In genomic region chr14:61561144-61561543, GRCh38 we compare ENCODE assay signal across 9 cellular contexts.
DNase-seq lines count a peak whose midpoint lies in the region; ATAC-seq and TF ChIP-seq lines count a peak whose summit lies in the region.
"Had no signal": no experiment of that assay in that cellular context is flagged by ENCODE, and none has a peak within 500 bp of the region (broad histone marks: within the 10 kb centered on the region; RNA-seq: fewer than 3 reads in every experiment).

No MANE protein-coding gene starts in this region.

- ATAC-seq in HCT116 (no peak; the same call in 1 of the 2 replicates), WTC11 (peak; percentile 46), HG03196 (IDR thresholded peaks at IDR 0.05; ENCODE audit: unreplicated experiment) (no peak), HG03442 (IDR thresholded peaks at IDR 0.05; ENCODE audit: unreplicated experiment) (no peak)

- no peaks in the 10 kb centered on the region for H4K20me1 ChIP-seq in HCT116 (ENCODE audit: insufficient read depth)
- H4K20me1 ChIP-seq in hepatocyte (ENCODE audit: insufficient read depth, poor library complexity, severe bottlenecking): no peaks in the 10 kb centered on the region

- H3K27me3 Mint-ChIP-seq in WTC11 (ENCODE audit: low read depth): no peaks in the 10 kb centered on the region; the same call in 1 of the 2 replicates
- no peaks in the 10 kb centered on the region for H3K27me3 Mint-ChIP-seq in activated CD4-positive, alpha-beta T cell treated with anti-CD3 and anti-CD28 coated beads, Interleukin-2, amount 10 ng/mL, durations not matched to agents 24 days and 14 days
- H3K27me3 Mint-ChIP-seq: activated B cell treated with CpG ODN at 0.5 μM for 24 hours had no signal

- no TSS peak for BruUV-seq in HCT116 (replicated peaks; lab: Mats Ljungman, UMichigan)

- CTCF ChIA-PET in HCT116 (lab: Charles Lee) (no interaction called here), WTC11 (lab: Charles Lee) (interaction anchor here (1.4 kb wide), 1 partner anchor 10 kb away, joined by 5 read pairs; no protein-coding TSS in a partner anchor)

- no peaks in the 10 kb centered on the region for H3K27me3 ChIP-seq in HCT116 (ENCODE audit: insufficient read depth, low read length)
- no peaks in the 10 kb centered on the region for H3K27me3 ChIP-seq in hepatocyte
- H3K27me3 ChIP-seq in stomach: no peaks in the 10 kb centered on the region

- no peaks in the 10 kb centered on the region for H3K9me3 ChIP-seq in HCT116 (ENCODE audit: control insufficient read depth in 1 of 2, insufficient read depth in 1 of 2, low read depth in 1 of 2, low read length in 2 of 2)
- no peaks in the 10 kb centered on the region for H3K9me3 ChIP-seq in hepatocyte (ENCODE audit: low read depth)
- no peaks in the 10 kb centered on the region for H3K9me3 ChIP-seq in stomach

- H3K9me3 Mint-ChIP-seq in WTC11: peaks cover 6% of the 10 kb centered on the region
- no peaks in the 10 kb centered on the region for H3K9me3 Mint-ChIP-seq in activated CD4-positive, alpha-beta T cell treated with anti-CD3 and anti-CD28 coated beads, Interleukin-2, amount 10 ng/mL, durations not matched to agents 24 days and 14 days
- H3K9me3 Mint-ChIP-seq: activated B cell treated with CpG ODN at 0.5 μM for 24 hours had no signal

- intact Hi-C loops in HCT116 (cut with micrococcal nuclease): loop anchor here (5.0 kb wide), 1 partner anchor 84 kb away; no protein-coding TSS in a partner anchor
- intact Hi-C loops in stomach (cut with DNase I; ENCODE audit: low total_unique reads): no loop called here
- intact Hi-C loops in activated CD4-positive, alpha-beta T cell treated with anti-CD3 and anti-CD28 coated beads, Interleukin-2, amount 10 ng/mL, durations not matched to agents 24 days and 14 days (cut with micrococcal nuclease): loop anchor here (10.0 kb wide), 1 partner anchor 86 kb away; no protein-coding TSS in a partner anchor

- peak overlapping the region; percentile 51 for H2AFZ ChIP-seq in HCT116 (ENCODE audit: low read depth, low read length, poor library complexity, severe bottlenecking)
- H2AFZ ChIP-seq in hepatocyte: no peak overlapping the region

- POLR2A ChIA-PET in HCT116 (lab: Charles Lee): interaction anchor here (0.9 to 5.2 kb wide), 4 partner anchors 9 to 36 kb away, joined by 3 to 41 read pairs (median 11); no protein-coding TSS in a partner anchor
- POLR2A ChIA-PET in WTC11 (lab: Charles Lee): no interaction called here

- peak overlapping the region; percentile 97 for H3K27ac ChIP-seq in HCT116 (ENCODE audit: low read depth, low read length)
- H3K27ac ChIP-seq in hepatocyte: peak overlapping the region; percentile 96
- H3K27ac ChIP-seq in stomach: peak overlapping the region; percentile 36 to 93 (median 84)

- H3K4me3 ChIP-seq in HCT116 (replicated peaks in 1 of 2; ENCODE audit: low read depth in 1 of 2, low read length in 2 of 2) (peak overlapping the region in 1 of 2 experiments; percentile 40; a peak in 2 of 4 replicates), hepatocyte (no peak overlapping the region), stomach (no peak overlapping the region)

- H3K36me3 ChIP-seq in HCT116 (ENCODE audit: control insufficient read depth in 1 of 2, insufficient read depth in 2 of 2, low read length in 2 of 2): no peaks in the 10 kb centered on the region
- no peaks in the 10 kb centered on the region for H3K36me3 ChIP-seq in hepatocyte (replicated peaks; ENCODE audit: insufficient read depth, low read depth)
- H3K36me3 ChIP-seq in stomach: no peaks in the 10 kb centered on the region

- H3K79me2 ChIP-seq in HCT116 (ENCODE audit: insufficient read depth, low read length) (no peaks in the 10 kb centered on the region), hepatocyte (no peaks in the 10 kb centered on the region)

- H3K9me2 ChIP-seq in HCT116 (ENCODE audit: insufficient read depth) (no peaks in the 10 kb centered on the region), hepatocyte (replicated peaks; ENCODE audit: insufficient read depth) (no peaks in the 10 kb centered on the region)

- RAD21 ChIA-PET in HCT116 (lab: Charles Lee; ENCODE audit: low non-redundant PET in 1 of 2, low total read pairs in 2 of 2, uncharacterized antibody in 2 of 2, unreplicated experiment in 2 of 2): interaction anchor here in 1 of 2 experiments (1.0 to 1.6 kb wide), 2 partner anchors 24 to 34 kb away, joined by 3 to 4 read pairs; no protein-coding TSS in a partner anchor

- H3K4me1 Mint-ChIP-seq in WTC11: peaks cover 31% of the 10 kb centered on the region
- H3K4me1 Mint-ChIP-seq in activated CD4-positive, alpha-beta T cell treated with anti-CD3 and anti-CD28 coated beads, Interleukin-2, amount 10 ng/mL, durations not matched to agents 24 days and 14 days: peaks cover 57% of the 10 kb centered on the region

- H3K27ac Mint-ChIP-seq in WTC11: no peak overlapping the region
- H3K27ac Mint-ChIP-seq in activated CD4-positive, alpha-beta T cell treated with anti-CD3 and anti-CD28 coated beads, Interleukin-2, amount 10 ng/mL, durations not matched to agents 24 days and 14 days: no peak overlapping the region
- H3K27ac Mint-ChIP-seq: activated B cell treated with CpG ODN at 0.5 μM for 24 hours had no signal

- 45% methylated on average over 3 of the region's 3 CpGs for WGBS in hepatocyte (ENCODE audit: low lambda C conversion rate, missing lambda C conversion rate)
- 70 to 82% (median 72%) methylated on average over 3 of the region's 3 CpGs for whole genome bisulfite sequencing in stomach, 5 donors

- peak overlapping the region; percentile 63 for H3K9ac ChIP-seq in HCT116 (ENCODE audit: low read length)

- TF ChIP-seq CTCF in HCT116 (IDR thresholded peaks at IDR 0.05 in 2 of 3, conservative IDR thresholded peaks at IDR 0.05 in 1 of 3; ENCODE audit: borderline replicate concordance in 1 of 3, insufficient read depth in 1 of 3, low read depth in 2 of 3, low read length in 2 of 3) (peak in 2 of 3 experiments; percentile 33 to 39; a peak in 2 of 6 replicates), WTC11 (IDR thresholded peaks at IDR 0.05) (no peak), hepatocyte (IDR thresholded peaks at IDR 0.05; ENCODE audit: poor library complexity) (no peak), stomach (IDR thresholded peaks at IDR 0.05) (no peak)

- no peaks in the 10 kb centered on the region for H3K36me3 Mint-ChIP-seq in WTC11
- peaks cover 16% of the 10 kb centered on the region for H3K36me3 Mint-ChIP-seq in activated CD4-positive, alpha-beta T cell treated with anti-CD3 and anti-CD28 coated beads, Interleukin-2, amount 10 ng/mL, durations not matched to agents 24 days and 14 days (ENCODE audit: low read depth)

- no peak for TF ChIP-seq EP300 in stomach (IDR thresholded peaks at IDR 0.05)

- no peak for TF ChIP-seq POLR2A in HCT116 (IDR thresholded peaks at IDR 0.05; ENCODE audit: borderline replicate concordance, extremely low read depth, insufficient read depth, insufficient read length)
- no peak for TF ChIP-seq POLR2A in stomach (IDR thresholded peaks at IDR 0.05)

- H3K4me1 ChIP-seq in HCT116 (ENCODE audit: control insufficient read depth in 1 of 2, insufficient read depth in 2 of 2, low read length in 2 of 2): peaks cover 78 to 80% of the 10 kb centered on the region in 2 experiments
- peaks cover 63% of the 10 kb centered on the region for H3K4me1 ChIP-seq in hepatocyte (ENCODE audit: insufficient read depth)
- peaks cover 35 to 72% (median 42%) of the 10 kb centered on the region in 4 donors for H3K4me1 ChIP-seq in stomach

- peak overlapping the region; percentile 76 for H3K4me2 ChIP-seq in HCT116 (ENCODE audit: low read length)
- H3K4me2 ChIP-seq in hepatocyte: peak overlapping the region; percentile 5

- TF ChIP-seq RAD21 in HCT116 (IDR thresholded peaks at IDR 0.05; ENCODE audit: low read depth): no peak

- DNase-seq in HCT116 (ENCODE audit: low read depth, low spot score) (no peak), WTC11 (ENCODE audit: low spot score) (no peak), hepatocyte (ENCODE audit: low spot score) (no peak), stomach (no peak), NCI-H2227 treated with DMSO at 0.1 percent for 48 hours (lab: John Stamatoyannopoulos, UW) (no peak)
- DNase-seq in activated CD4-positive, alpha-beta T cell treated with anti-CD3 and anti-CD28 coated beads, Interleukin-2, amount 10 ng/mL, durations not matched to agents 24 days and 14 days: no peak
- DNase-seq: activated B cell treated with CpG ODN at 0.5 μM for 24 hours had no signal

- H3K4me3 Mint-ChIP-seq in WTC11: no peak overlapping the region
- no peak overlapping the region for H3K4me3 Mint-ChIP-seq in activated CD4-positive, alpha-beta T cell treated with anti-CD3 and anti-CD28 coated beads, Interleukin-2, amount 10 ng/mL, durations not matched to agents 24 days and 14 days
- H3K4me3 Mint-ChIP-seq: activated B cell treated with CpG ODN at 0.5 μM for 24 hours had no signal

TF ChIP-seq in HCT116, 20 proteins besides CTCF, POLR2A, EP300 and RAD21 (continues in another document):
- TF ChIP-seq ATF3 (IDR thresholded peaks at IDR 0.05) (no peak), SIN3A (IDR thresholded peaks at IDR 0.05; ENCODE audit: low read depth) (no peak), SRF (IDR thresholded peaks at IDR 0.05; ENCODE audit: low read depth) (no peak), MAX (IDR thresholded peaks at IDR 0.05) (no peak), ELF1 (IDR thresholded peaks at IDR 0.05; ENCODE audit: borderline replicate concordance, low read depth) (no peak), ZNF274 (IDR thresholded peaks at IDR 0.05; ENCODE audit: low read depth, low read length) (no peak), JUND (IDR thresholded peaks at IDR 0.05) (no peak)

TF ChIP-seq in WTC11, 78 proteins besides CTCF, POLR2A, EP300 and RAD21 (continues in another document):
- TF ChIP-seq HMGA2 (CRISPR knock-in tag; IDR thresholded peaks at IDR 0.05) (no peak), GRHL2 (CRISPR knock-in tag; IDR thresholded peaks at IDR 0.05; ENCODE audit: insufficient replicate concordance, severe bottlenecking) (no peak), NFE2L1 (CRISPR knock-in tag; IDR thresholded peaks at IDR 0.05) (no peak), SMAD3 (CRISPR knock-in tag; IDR thresholded peaks at IDR 0.05; ENCODE audit: borderline replicate concordance) (no peak), OVOL2 (CRISPR knock-in tag; IDR thresholded peaks at IDR 0.05; ENCODE audit: borderline replicate concordance) (no peak), CREB1 (CRISPR knock-in tag; IDR thresholded peaks at IDR 0.05) (no peak), TCF7 (CRISPR knock-in tag; IDR thresholded peaks at IDR 0.05; ENCODE audit: low read depth) (no peak), E2F4 (CRISPR knock-in tag; IDR thresholded peaks at IDR 0.05; ENCODE audit: borderline replicate concordance, low read depth) (no peak), NR3C1 (CRISPR knock-in tag; conservative IDR thresholded peaks at IDR 0.05; ENCODE audit: low read depth) (no peak), CREM (CRISPR knock-in tag; IDR thresholded peaks at IDR 0.05) (no peak)

Comparison
In these comparisons a context has a peak if more than half of its experiments do, and no peak if none do; other contexts are left out.
1. CTCF ChIP-seq: peak in HCT116 (2 of 3); none in WTC11 (single experiment), hepatocyte (single experiment) and stomach (0 of 7).
2. Of the 4 proteins assayed by ChIP-seq in both WTC11 and HCT116: peak only in WTC11: none; only in HCT116: CTCF; in both: none; in neither: 3.
3. Peak in every context shown above with its lines, with median percentiles within 50 percentile points of each other: H3K27ac ChIP-seq.